ENCODE assay signal across 18 cellular contexts in the genomic region with DNA sequence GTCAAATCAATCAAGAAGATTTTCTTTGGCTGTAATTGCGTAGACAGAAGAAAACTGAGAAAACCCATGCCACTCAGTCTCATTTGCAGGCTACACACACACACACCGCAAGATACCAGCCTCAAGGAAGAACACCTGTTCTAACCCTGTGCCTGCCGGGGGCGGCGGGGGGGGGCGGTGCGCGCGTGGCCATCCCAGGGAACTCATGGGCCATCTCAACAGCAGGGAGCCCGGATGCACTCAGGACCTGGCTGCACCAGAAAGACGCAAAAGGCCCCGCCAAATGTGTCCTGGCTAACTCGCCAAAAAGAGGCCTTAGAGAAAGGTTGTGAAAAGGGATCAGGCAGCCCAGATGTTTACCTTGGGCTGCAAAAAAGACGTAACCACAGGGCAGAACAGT. TPM values are rescaled to one million over a fixed set of nuclear protein-coding genes. Genes with fewer than 3 reads are reported as not detected.
DNase-seq lines count a peak whose midpoint lies in the region; ATAC-seq and TF ChIP-seq lines count a peak whose summit lies in the region.
"Had no signal": no experiment of that assay in that cellular context is flagged by ENCODE, and none has a peak within 500 bp of the region (broad histone marks: within the 10 kb centered on the region; RNA-seq: fewer than 3 reads in every experiment).

No MANE protein-coding gene starts in this region.

- no peak for DNase-seq in CD4-positive, alpha-beta T cell
- DNase-seq in COLO668 (lab: John Stamatoyannopoulos, UW; ENCODE audit: unreplicated experiment) (peak; percentile 4), myocyte (ENCODE audit: low read depth) (peak; percentile 3), colonic mucosa (no peak), NCI-H1694 treated with DMSO at 0.1 percent for 48 hours (lab: John Stamatoyannopoulos, UW) (no peak)
- DNase-seq in activated T-helper 1 cell treated with anti-CD3 and anti-CD28 coated beads, Interleukin-12 subunit alpha, Interleukin-12 subunit beta, Interleukin-2, Interleukin-4 antibody, amounts not matched to agents 30 ng/mL and 10 ng/mL and 1 ng/mL, durations not matched to agents 14 hours and 24 hours and 36 hours (ENCODE audit: low spot score), result no peak
- DNase-seq: amniotic stem cell, GDM1, left cardiac atrium, NCI-H1092, OCI-M1, right lobe of liver had no signal

- peak overlapping the region; percentile 81 for H3K4me3 Mint-ChIP-seq in CD4-positive, alpha-beta T cell
- H3K4me3 Mint-ChIP-seq in activated T-helper 1 cell treated with anti-CD3 and anti-CD28 coated beads, Interleukin-12 subunit alpha, Interleukin-12 subunit beta, Interleukin-2, Interleukin-4 antibody, amounts not matched to agents 30 ng/mL and 10 ng/mL and 1 ng/mL, durations not matched to agents 14 hours and 24 hours and 36 hours, result peak overlapping the region; percentile 57

- peaks cover 56% of the 10 kb centered on the region for H3K27me3 ChIP-seq in CD4-positive, alpha-beta T cell (ENCODE audit: control insufficient read depth, insufficient read depth, low read length)
- H3K27me3 ChIP-seq in colonic mucosa, result peaks cover 38% of the 10 kb centered on the region
- H3K27me3 ChIP-seq: right lobe of liver had no signal

- no peaks in the 10 kb centered on the region for H3K9me3 Mint-ChIP-seq in CD4-positive, alpha-beta T cell
- no peaks in the 10 kb centered on the region for H3K9me3 Mint-ChIP-seq in activated T-helper 1 cell treated with anti-CD3 and anti-CD28 coated beads, Interleukin-12 subunit alpha, Interleukin-12 subunit beta, Interleukin-2, Interleukin-4 antibody, amounts not matched to agents 30 ng/mL and 10 ng/mL and 1 ng/mL, durations not matched to agents 14 hours and 24 hours and 36 hours

- no peak overlapping the region for H3K4me3 ChIP-seq in colonic mucosa

- peaks cover 7% of the 10 kb centered on the region for H3K4me1 ChIP-seq in colonic mucosa

- H3K27ac ChIP-seq in CD4-positive, alpha-beta T cell (ENCODE audit: low read depth, low read length), result no peak overlapping the region
- no peak overlapping the region for H3K27ac ChIP-seq in colonic mucosa
- H3K27ac ChIP-seq: C4-2B, right lobe of liver, WERI-Rb-1 had no signal

- H3K36me3 ChIP-seq in colonic mucosa, result no peaks in the 10 kb centered on the region
- H3K36me3 ChIP-seq: right lobe of liver, WERI-Rb-1 had no signal

- CTCF ChIA-PET in CD4-positive, alpha-beta T cell (lab: Charles Lee), result no interaction called here

- H3K4me1 Mint-ChIP-seq in CD4-positive, alpha-beta T cell (ENCODE audit: low read depth), result peaks cover 11% of the 10 kb centered on the region
- peaks cover 5% of the 10 kb centered on the region for H3K4me1 Mint-ChIP-seq in activated T-helper 1 cell treated with anti-CD3 and anti-CD28 coated beads, Interleukin-12 subunit alpha, Interleukin-12 subunit beta, Interleukin-2, Interleukin-4 antibody, amounts not matched to agents 30 ng/mL and 10 ng/mL and 1 ng/mL, durations not matched to agents 14 hours and 24 hours and 36 hours (ENCODE audit: low read depth)

- H3K9me3 ChIP-seq in CD4-positive, alpha-beta T cell (ENCODE audit: control insufficient read depth, low read length), result no peaks in the 10 kb centered on the region
- H3K9me3 ChIP-seq in colonic mucosa, result no peaks in the 10 kb centered on the region
- H3K9me3 ChIP-seq: right lobe of liver had no signal

- POLR2A ChIA-PET in CD4-positive, alpha-beta T cell (lab: Charles Lee), result no interaction called here

- no peak for TF ChIP-seq CTCF in CD4-positive, alpha-beta T cell (IDR thresholded peaks at IDR 0.05)
- no peak for TF ChIP-seq CTCF in colonic mucosa (IDR thresholded peaks at IDR 0.05)

- no peak overlapping the region for H3K9ac ChIP-seq in colonic mucosa (ENCODE audit: low read depth in 2 of 2, low read length in 2 of 2)

- intact Hi-C loops in CD4-positive, alpha-beta T cell (cut with DNase I, micrococcal nuclease), result loop anchor here (5.0 to 10.0 kb wide), 4 partner anchors 252 to 730 kb away; no protein-coding TSS in a partner anchor
- intact Hi-C loops in activated T-helper 1 cell treated with anti-CD3 and anti-CD28 coated beads, Interleukin-12 subunit alpha, Interleukin-12 subunit beta, Interleukin-2, Interleukin-4 antibody, amounts not matched to agents 30 ng/mL and 10 ng/mL and 1 ng/mL, durations not matched to agents 14 hours and 24 hours and 36 hours (cut with micrococcal nuclease), result loop anchor here (1.0 to 5.0 kb wide), 2 partner anchors 434 to 642 kb away; no protein-coding TSS in a partner anchor
- intact Hi-C loops in colonic mucosa (cut with DNase I), result loop anchor here (5.0 to 10.0 kb wide), 2 partner anchors 250 to 647 kb away; no protein-coding TSS in a partner anchor

- H3K27me3 Mint-ChIP-seq in CD4-positive, alpha-beta T cell, result peaks cover 69% of the 10 kb centered on the region
- peaks cover 62% of the 10 kb centered on the region for H3K27me3 Mint-ChIP-seq in activated T-helper 1 cell treated with anti-CD3 and anti-CD28 coated beads, Interleukin-12 subunit alpha, Interleukin-12 subunit beta, Interleukin-2, Interleukin-4 antibody, amounts not matched to agents 30 ng/mL and 10 ng/mL and 1 ng/mL, durations not matched to agents 14 hours and 24 hours and 36 hours (ENCODE audit: insufficient read depth)

- no peak for ATAC-seq in CD4-positive, alpha-beta T cell (ENCODE audit: poor library complexity)
- ATAC-seq in HG02571 (IDR thresholded peaks at IDR 0.05; ENCODE audit: unreplicated experiment) (no peak), HG02981 (IDR thresholded peaks at IDR 0.05; ENCODE audit: unreplicated experiment) (no peak)

- no peaks in the 10 kb centered on the region for H3K36me3 Mint-ChIP-seq in CD4-positive, alpha-beta T cell (ENCODE audit: low read depth)
- H3K36me3 Mint-ChIP-seq in activated T-helper 1 cell treated with anti-CD3 and anti-CD28 coated beads, Interleukin-12 subunit alpha, Interleukin-12 subunit beta, Interleukin-2, Interleukin-4 antibody, amounts not matched to agents 30 ng/mL and 10 ng/mL and 1 ng/mL, durations not matched to agents 14 hours and 24 hours and 36 hours (ENCODE audit: low read depth), result peaks cover 3% of the 10 kb centered on the region

- H3K27ac Mint-ChIP-seq in CD4-positive, alpha-beta T cell, result no peak overlapping the region
- H3K27ac Mint-ChIP-seq in activated T-helper 1 cell treated with anti-CD3 and anti-CD28 coated beads, Interleukin-12 subunit alpha, Interleukin-12 subunit beta, Interleukin-2, Interleukin-4 antibody, amounts not matched to agents 30 ng/mL and 10 ng/mL and 1 ng/mL, durations not matched to agents 14 hours and 24 hours and 36 hours, result no peak overlapping the region

RNA-seq across cellular contexts. Expression of gene B3GAT2, which starts 2.1 kb away (rescaled TPM):
- total RNA-seq in CD4-positive, alpha-beta T cell, result not detected
- total RNA-seq in activated T-helper 1 cell treated with anti-CD3 and anti-CD28 coated beads, Interleukin-12 subunit alpha, Interleukin-12 subunit beta, Interleukin-2, Interleukin-4 antibody, amounts not matched to agents 30 ng/mL and 10 ng/mL and 1 ng/mL, durations not matched to agents 14 hours and 24 hours and 36 hours, result 0.02 TPM in 1 of 2 replicates, not detected in the other
- total RNA-seq in myocyte, result 0.05 TPM in 1 of 2 replicates, not detected in the other
- 0.11 TPM for polyA plus RNA-seq in myocyte (2012)
- not detected for total RNA-seq in colonic mucosa
- total RNA-seq: esophagus mucosa, left cardiac atrium, SK-MEL-5 had no signal

Comparison
In these comparisons a context has a peak if more than half of its experiments do, and no peak if none do; other contexts are left out.
1. DNase-seq: peak in COLO668 (single experiment) and myocyte (single experiment); none in CD4-positive, alpha-beta T cell (0 of 10), activated T-helper 1 cell treated with anti-CD3 and anti-CD28 coated beads, Interleukin-12 subunit alpha, Interleukin-12 subunit beta, Interleukin-2, Interleukin-4 antibody, amounts not matched to agents 30 ng/mL and 10 ng/mL and 1 ng/mL, durations not matched to agents 14 hours and 24 hours and 36 hours (single experiment), colonic mucosa (single experiment) and NCI-H1694 treated with DMSO at 0.1 percent for 48 hours (single experiment).